Comparison of ENCODE assay signal across 22 cellular contexts in genomic region chr11:77182542-77183420, GRCh38.
"Had no signal": no experiment of that assay in that cellular context is flagged by ENCODE, and none has a peak within 500 bp of the region (broad histone marks: within the 10 kb centered on the region; RNA-seq: fewer than 3 reads in every experiment).

No MANE protein-coding gene starts in this region.

- H3K27ac ChIP-seq: KMS-11 had no signal

- DNase-seq: activated B cell treated with CpG ODN at 0.5 μM for 24 hours; activated CD4-positive, alpha-beta T cell treated with anti-CD3 and anti-CD28 coated beads for 1 hour; activated CD4-positive, alpha-beta T cell treated with anti-CD3 and anti-CD28 coated beads, Interleukin-2, amount 10 ng/mL, durations not matched to agents 24 days and 14 days; activated CD4-positive, alpha-beta T cell treated with anti-CD3 and anti-CD28 coated beads, Interleukin-2, amount 50 U/mL, for 48 hours; activated CD8-positive, alpha-beta memory T cell treated with anti-CD3 and anti-CD28 coated beads, Interleukin-2, amount 10 ng/mL, durations not matched to agents 7 days and 5 days; activated effector memory CD4-positive, alpha-beta T cell treated with Interleukin-2 at 50 U/mL for 16 hours; activated naive CD4-positive, alpha-beta T cell; activated T-cell treated with anti-CD3 and anti-CD28 coated beads, Interleukin-2, amount 50 U/mL, for 24 hours; NCI-H1092; NCI-H1417; NCI-H1694; NCI-H2029; NCI-H2107; NCI-H2171 treated with DMSO at 0.1 percent for 48 hours; NCI-H226; NCI-H526; PC-3; SIG-M5; T-helper 17 cell; T-helper 9 cell had no signal

- H3K9ac ChIP-seq: KMS-11 had no signal

- ATAC-seq: activated CD8-positive, alpha-beta memory T cell treated with anti-CD3 and anti-CD28 coated beads, Interleukin-2, amount 10 ng/mL, durations not matched to agents 7 days and 5 days; PC-3; T-helper 17 cell had no signal

- FAIRE-seq: RCC 7860 had no signal

- H3K4me2 ChIP-seq: KMS-11 had no signal
